In genomic region chr2:33946198-33946597, GRCh38 we compare ENCODE assay signal across 25 cellular contexts.
"Had no signal": no experiment of that assay in that cellular context is flagged by ENCODE, and none has a peak within 500 bp of the region (broad histone marks: within the 10 kb centered on the region; RNA-seq: fewer than 3 reads in every experiment).

No MANE protein-coding gene starts in this region.

- H3K36me3 Mint-ChIP-seq: activated naive CD8-positive, alpha-beta T cell treated with anti-CD3 and anti-CD28 coated beads, Interleukin-2, amount 10 ng/mL, durations not matched to agents 7 days and 5 days; natural killer cell treated with Interleukin-12 subunit alpha and Interleukin-12 subunit beta and Interleukin-15 and Interleukin-18, amount 100 ng/mL, for 72 hours; stimulated activated naive B cell treated with anti-CD40 and anti-IgM and Interleukin-4, amounts not matched to agents 10 μg/mL and 1 μg/mL and 100 μg/mL, for 72 hours had no signal

- ATAC-seq: activated CD4-positive, alpha-beta T cell treated with anti-CD3 and anti-CD28 coated beads for 36 hours; activated T-cell treated with anti-CD3 and anti-CD28 coated beads, Interleukin-2, amount 50 U/mL, for 72 hours; left ventricle myocardium superior; mucosa of descending colon; natural killer cell treated with Interleukin-12 subunit alpha and Interleukin-12 subunit beta and Interleukin-15 and Interleukin-18, amount 100 ng/mL, for 72 hours; stimulated activated naive B cell treated with anti-CD40 and anti-IgM and Interleukin-4, amounts not matched to agents 10 μg/mL and 1 μg/mL and 100 μg/mL, for 72 hours; upper lobe of right lung had no signal

- H3K27ac Mint-ChIP-seq: activated CD4-positive, alpha-beta T cell treated with anti-CD3 and anti-CD28 coated beads for 36 hours; activated naive CD4-positive, alpha-beta T cell treated with anti-CD3 and anti-CD28 coated beads for 36 hours; activated naive CD8-positive, alpha-beta T cell treated with anti-CD3 and anti-CD28 coated beads, Interleukin-2, amount 10 ng/mL, durations not matched to agents 7 days and 5 days; activated T-cell treated with anti-CD3 and anti-CD28 coated beads, Interleukin-2, amount 50 U/mL, for 72 hours; dendritic cell treated with granulocyte-macrophage colony-stimulating factor and Interleukin-4, amounts not matched to agents 40 ng/mL and 50 ng/mL, for 4 days; endodermal cell; natural killer cell treated with Interleukin-12 subunit alpha and Interleukin-12 subunit beta and Interleukin-15 and Interleukin-18, amount 100 ng/mL, for 72 hours; progenitor cell of endocrine pancreas; stimulated activated naive B cell treated with anti-CD40 and anti-IgM and Interleukin-4, amounts not matched to agents 10 μg/mL and 1 μg/mL and 100 μg/mL, for 72 hours; T-helper 2 cell treated with Interferon-gamma antibody and Interleukin-4, amounts not matched to agents 5 μg/mL and 100 μg/mL, for 36 hours had no signal

- H3K4me3 Mint-ChIP-seq: activated CD4-positive, alpha-beta T cell treated with anti-CD3 and anti-CD28 coated beads for 36 hours; activated naive CD4-positive, alpha-beta T cell treated with anti-CD3 and anti-CD28 coated beads for 36 hours; activated naive CD8-positive, alpha-beta T cell treated with anti-CD3 and anti-CD28 coated beads, Interleukin-2, amount 10 ng/mL, durations not matched to agents 7 days and 5 days; activated T-cell treated with anti-CD3 and anti-CD28 coated beads, Interleukin-2, amount 50 U/mL, for 72 hours; dendritic cell treated with granulocyte-macrophage colony-stimulating factor and Interleukin-4, amounts not matched to agents 40 ng/mL and 50 ng/mL, for 4 days; endodermal cell; natural killer cell treated with Interleukin-12 subunit alpha and Interleukin-12 subunit beta and Interleukin-15 and Interleukin-18, amount 100 ng/mL, for 72 hours; stimulated activated naive B cell treated with anti-CD40 and anti-IgM and Interleukin-4, amounts not matched to agents 10 μg/mL and 1 μg/mL and 100 μg/mL, for 72 hours; T-helper 2 cell treated with Interferon-gamma antibody and Interleukin-4, amounts not matched to agents 5 μg/mL and 100 μg/mL, for 36 hours had no signal

- H3K4me1 Mint-ChIP-seq: activated CD4-positive, alpha-beta T cell treated with anti-CD3 and anti-CD28 coated beads for 36 hours; activated naive CD8-positive, alpha-beta T cell treated with anti-CD3 and anti-CD28 coated beads, Interleukin-2, amount 10 ng/mL, durations not matched to agents 7 days and 5 days; endodermal cell; stimulated activated naive B cell treated with anti-CD40 and anti-IgM and Interleukin-4, amounts not matched to agents 10 μg/mL and 1 μg/mL and 100 μg/mL, for 72 hours had no signal

- H3K9me3 Mint-ChIP-seq: dendritic cell treated with granulocyte-macrophage colony-stimulating factor and Interleukin-4, amounts not matched to agents 40 ng/mL and 50 ng/mL, for 4 days had no signal

- H3K27me3 Mint-ChIP-seq: activated CD4-positive, alpha-beta T cell treated with anti-CD3 and anti-CD28 coated beads for 36 hours; activated naive CD8-positive, alpha-beta T cell treated with anti-CD3 and anti-CD28 coated beads, Interleukin-2, amount 10 ng/mL, durations not matched to agents 7 days and 5 days; dendritic cell treated with granulocyte-macrophage colony-stimulating factor and Interleukin-4, amounts not matched to agents 40 ng/mL and 50 ng/mL, for 4 days; natural killer cell treated with Interleukin-12 subunit alpha and Interleukin-12 subunit beta and Interleukin-15 and Interleukin-18, amount 100 ng/mL, for 72 hours; progenitor cell of endocrine pancreas; stimulated activated naive B cell treated with anti-CD40 and anti-IgM and Interleukin-4, amounts not matched to agents 10 μg/mL and 1 μg/mL and 100 μg/mL, for 72 hours had no signal

- DNase-seq: activated CD4-positive, alpha-beta T cell treated with anti-CD3 and anti-CD28 coated beads for 36 hours; activated CD4-positive, alpha-beta T cell treated with anti-CD3 and anti-CD28 coated beads, Interleukin-2, amount 50 U/mL, for 4 hours; activated CD4-positive, CD25-positive, alpha-beta regulatory T cell; activated effector memory CD4-positive, alpha-beta T cell treated with Interleukin-2 at 50 U/mL for 16 hours; activated naive CD4-positive, alpha-beta T cell treated with anti-CD3 and anti-CD28 coated beads for 36 hours; activated naive CD8-positive, alpha-beta T cell treated with anti-CD3 and anti-CD28 coated beads, Interleukin-2, amount 10 ng/mL, durations not matched to agents 7 days and 5 days; activated T-cell treated with anti-CD3 and anti-CD28 coated beads for 4 hours; activated T-cell treated with anti-CD3 and anti-CD28 coated beads, Interleukin-2, amount 50 U/mL, for 72 hours; amniotic stem cell; central memory CD4-positive, alpha-beta T cell; endodermal cell; esophagus squamous epithelium; foreskin melanocyte; left ventricle myocardium superior; mucosa of descending colon; stimulated activated CD4-positive, alpha-beta T cell treated with anti-CD3 and anti-CD28 coated beads, Interleukin-2, amount 100 ng/mL, for 24 hours; stimulated activated naive B cell treated with anti-CD40 and anti-IgM and Interleukin-4, amounts not matched to agents 10 μg/mL and 1 μg/mL and 100 μg/mL, for 72 hours; stomach; T-helper 1 cell; thyroid gland; upper lobe of right lung had no signal
